In genomic region chr7:44980393-44981034, GRCh38 we compare ENCODE assay signal across 8 cellular contexts. TPM values are rescaled to one million over a fixed set of nuclear protein-coding genes. Genes with fewer than 3 reads are reported as not detected.
DNase-seq lines count a peak whose midpoint lies in the region; ATAC-seq lines count a peak whose summit lies in the region.

No MANE protein-coding gene starts in this region.

- POLR2A ChIA-PET in activated CD4-positive, alpha-beta memory T cell treated with anti-CD3 and anti-CD28 coated beads, Interleukin-2, amount 10 ng/mL, durations not matched to agents 7 days and 5 days (lab: Charles Lee): interaction anchor here (0.7 to 26.2 kb wide), 10 partner anchors 1 to 155 kb away, joined by 3 to 517 read pairs (median 104); partner anchors contain the start of genes CCM2, MYO1G, PURB and TBRG4

- intact Hi-C loops in left cardiac atrium (cut with DNase I): no loop called here

- H3K27ac Mint-ChIP-seq in activated CD4-positive, alpha-beta memory T cell treated with anti-CD3 and anti-CD28 coated beads, Interleukin-2, amount 10 ng/mL, durations not matched to agents 7 days and 5 days: peak overlapping the region; percentile 96

- H3K36me3 Mint-ChIP-seq in activated CD4-positive, alpha-beta memory T cell treated with anti-CD3 and anti-CD28 coated beads, Interleukin-2, amount 10 ng/mL, durations not matched to agents 7 days and 5 days (ENCODE audit: low read depth): peaks cover 79% of the 10 kb centered on the region

- no peaks in the 10 kb centered on the region for H3K9me3 Mint-ChIP-seq in activated CD4-positive, alpha-beta memory T cell treated with anti-CD3 and anti-CD28 coated beads, Interleukin-2, amount 10 ng/mL, durations not matched to agents 7 days and 5 days

- H3K27me3 Mint-ChIP-seq in activated CD4-positive, alpha-beta memory T cell treated with anti-CD3 and anti-CD28 coated beads, Interleukin-2, amount 10 ng/mL, durations not matched to agents 7 days and 5 days: no peaks in the 10 kb centered on the region

- DNase-seq in CD1c-positive myeloid dendritic cell (ENCODE audit: extremely low spot score) (peak; percentile 93), left cardiac atrium (no peak), NCI-H82 treated with DMSO at 0.1 percent for 48 hours (lab: John Stamatoyannopoulos, UW; ENCODE audit: unreplicated experiment) (no peak), HPDE6-E6E7 (ENCODE audit: extremely low spot score) (no peak)
- DNase-seq in activated CD4-positive, alpha-beta memory T cell treated with anti-CD3 and anti-CD28 coated beads, Interleukin-2, amount 10 ng/mL, durations not matched to agents 7 days and 5 days: peak; percentile 75
- DNase-seq in stimulated activated CD8-positive, alpha-beta memory T cell treated with anti-CD3 and anti-CD28 coated beads, Interleukin-7, amount 100 ng/mL, for 24 hours (ENCODE audit: low read depth): peak; percentile 58

- ATAC-seq in GM19468 (IDR thresholded peaks at IDR 0.05; ENCODE audit: extremely low read depth, unreplicated experiment) (peak; percentile 10), HG03571 (IDR thresholded peaks at IDR 0.05; ENCODE audit: unreplicated experiment) (peak; percentile 40), left cardiac atrium (peak; percentile 10 to 16)

- H3K4me3 Mint-ChIP-seq in activated CD4-positive, alpha-beta memory T cell treated with anti-CD3 and anti-CD28 coated beads, Interleukin-2, amount 10 ng/mL, durations not matched to agents 7 days and 5 days: peak overlapping the region; percentile 99

- H3K4me1 Mint-ChIP-seq in activated CD4-positive, alpha-beta memory T cell treated with anti-CD3 and anti-CD28 coated beads, Interleukin-2, amount 10 ng/mL, durations not matched to agents 7 days and 5 days: peaks cover 76% of the 10 kb centered on the region

- CTCF ChIA-PET in activated CD4-positive, alpha-beta memory T cell treated with anti-CD3 and anti-CD28 coated beads, Interleukin-2, amount 10 ng/mL, durations not matched to agents 7 days and 5 days (lab: Charles Lee): interaction anchor here (0.7 to 3.0 kb wide), 5 partner anchors 19 to 157 kb away, joined by 3 to 15 read pairs (median 4); partner anchors contain the start of gene CCM2

RNA-seq across cellular contexts. Expression of gene MYO1G, which starts 1.7 kb away (rescaled TPM):
- 100 to 1,000 TPM; 572 to 576 TPM for total RNA-seq in activated CD4-positive, alpha-beta memory T cell treated with anti-CD3 and anti-CD28 coated beads, Interleukin-2, amount 10 ng/mL, durations not matched to agents 7 days and 5 days
- 1 to 10 TPM; 3.1 to 3.5 TPM for total RNA-seq in left cardiac atrium

RNA-seq across cellular contexts. Expression of gene CCM2, which starts 19.5 kb away (rescaled TPM):
- total RNA-seq in activated CD4-positive, alpha-beta memory T cell treated with anti-CD3 and anti-CD28 coated beads, Interleukin-2, amount 10 ng/mL, durations not matched to agents 7 days and 5 days: 100 to 1,000 TPM; 130 to 134 TPM
- total RNA-seq in left cardiac atrium: 10 to 100 TPM; 33.5 to 36.5 TPM

Comparison
In these comparisons a context has a peak if more than half of its experiments do, and no peak if none do; other contexts are left out.
1. DNase-seq: peak in CD1c-positive myeloid dendritic cell (single experiment), activated CD4-positive, alpha-beta memory T cell treated with anti-CD3 and anti-CD28 coated beads, Interleukin-2, amount 10 ng/mL, durations not matched to agents 7 days and 5 days (single experiment) and stimulated activated CD8-positive, alpha-beta memory T cell treated with anti-CD3 and anti-CD28 coated beads, Interleukin-7, amount 100 ng/mL, for 24 hours (single experiment); none in left cardiac atrium (single experiment), NCI-H82 treated with DMSO at 0.1 percent for 48 hours (single experiment) and HPDE6-E6E7 (single experiment).
2. RNA of gene MYO1G, which starts 1.7 kb away (total RNA-seq): 572 to 576 TPM in activated CD4-positive, alpha-beta memory T cell treated with anti-CD3 and anti-CD28 coated beads, Interleukin-2, amount 10 ng/mL, durations not matched to agents 7 days and 5 days; 3.1 to 3.5 TPM in left cardiac atrium; every median in the first group is over 100 times any median in the second.
3. Peak in every context shown above with its lines, with median percentiles within 50 percentile points of each other: ATAC-seq.